ENCODE assay signal across 8 cellular contexts in genomic region chr1:203649551-203650011, GRCh38. TPM values are rescaled to one million over a fixed set of nuclear protein-coding genes. Genes with fewer than 3 reads are reported as not detected.
DNase-seq lines count a peak whose midpoint lies in the region; ATAC-seq, FAIRE-seq and TF ChIP-seq lines count a peak whose summit lies in the region.

No MANE protein-coding gene starts in this region.

- POLR2A ChIA-PET in Caco-2 (lab: Charles Lee) = interaction anchor here (1.1 kb wide), 1 partner anchor 24 kb away, joined by 3 read pairs; no protein-coding TSS in a partner anchor

- BruUV-seq in Caco-2 (replicated peaks; lab: Mats Ljungman, UMichigan) = no TSS peak

- H3K4me2 ChIP-seq in GM23248 (ENCODE audit: unreplicated experiment) = no peak overlapping the region

- H3K9me3 ChIP-seq in Caco-2 = no peaks in the 10 kb centered on the region
- H3K9me3 ChIP-seq in GM23248 (ENCODE audit: low read depth) = no peaks in the 10 kb centered on the region
- H3K9me3 ChIP-seq in tibial artery = no peaks in the 10 kb centered on the region

- H3K79me2 ChIP-seq in GM23248 (ENCODE audit: insufficient read depth) = peaks cover 96% of the 10 kb centered on the region

- H4K20me1 ChIP-seq in GM23248 (ENCODE audit: insufficient read depth) = no peaks in the 10 kb centered on the region

- no peak overlapping the region for H3K9ac ChIP-seq in GM23248

- in situ Hi-C loops in GM23248 (cut with MboI) = no loop called here

- WGBS in GM23248 (ENCODE audit: low coverage in 1 of 2, low lambda C conversion rate in 2 of 2, missing lambda C conversion rate in 2 of 2), 2 experiments = 85 to 86% methylated on average over 7 of the region's 7 CpGs

- H3K27me3 Mint-ChIP-seq in Caco-2 (ENCODE audit: insufficient read depth, unreplicated experiment) = no peaks in the 10 kb centered on the region

- no peak overlapping the region for H2AFZ ChIP-seq in GM23248

- H3K4me3 ChIP-seq in Caco-2 (ENCODE audit: low read depth, low read length) = no peak overlapping the region
- H3K4me3 ChIP-seq in GM23248 = no peak overlapping the region
- H3K4me3 ChIP-seq in tibial artery = no peak overlapping the region

- H3K4me3 Mint-ChIP-seq in Caco-2 (ENCODE audit: unreplicated experiment) = no peak overlapping the region

- TF ChIP-seq CTCF in Caco-2 (IDR thresholded peaks at IDR 0.05; ENCODE audit: insufficient read depth in 1 of 2, low read depth in 1 of 2, low read length in 1 of 2, severe bottlenecking in 1 of 2, unreplicated experiment in 1 of 2) (no peak), foreskin keratinocyte (conservative IDR thresholded peaks at IDR 0.05) (no peak), tibial artery (IDR thresholded peaks at IDR 0.05) (no peak)

- no peaks in the 10 kb centered on the region for H3K27me3 ChIP-seq in Caco-2 (replicated peaks; ENCODE audit: control insufficient read depth, insufficient read depth, low read length)
- no peaks in the 10 kb centered on the region for H3K27me3 ChIP-seq in GM23248 (replicated peaks; ENCODE audit: insufficient read depth)
- H3K27me3 ChIP-seq in foreskin keratinocyte = no peaks in the 10 kb centered on the region
- H3K27me3 ChIP-seq in tibial artery = no peaks in the 10 kb centered on the region

- intact Hi-C loops in Caco-2 (cut with micrococcal nuclease; ENCODE audit: unreplicated experiment) = no loop called here
- intact Hi-C loops in tibial artery (cut with DNase I; ENCODE audit: low total_unique reads) = no loop called here

- ATAC-seq in foreskin keratinocyte = peak; percentile 47

- peak overlapping the region; percentile 33 for H3K27ac Mint-ChIP-seq in Caco-2 (ENCODE audit: unreplicated experiment)

- DNase-seq in Caco-2 = no peak
- DNase-seq in GM23248 = no peak
- DNase-seq in T-helper 2 cell = peak in 3 of 5 experiments; percentile 26 to 70 (median 62)
- peak in 1 of 2 donors; percentile 60 for DNase-seq in foreskin keratinocyte
- no peak for DNase-seq in tibial artery
- DNase-seq in ecto neural progenitor cell (ENCODE audit: low spot score) = no peak
- no peak for DNase-seq in SHP77 (lab: John Stamatoyannopoulos, UW)
- no peak for DNase-seq in HTR-8/SVneo (ENCODE audit: insufficient read length, low spot score)

- H3K9me2 ChIP-seq in GM23248 (ENCODE audit: insufficient read depth) = no peaks in the 10 kb centered on the region

- 0 out of 2 replicates have a peak overlapping the region, but pooled peaks have one; percentile 13 for H3K27ac ChIP-seq in GM23248
- H3K27ac ChIP-seq in foreskin keratinocyte = peak overlapping the region; percentile 96
- peak overlapping the region; percentile 76 to 80 for H3K27ac ChIP-seq in tibial artery

- H3K4me1 Mint-ChIP-seq in Caco-2 (ENCODE audit: low read depth, unreplicated experiment) = peaks cover under 1% of the 10 kb centered on the region

- H3K9me3 Mint-ChIP-seq in Caco-2 (ENCODE audit: unreplicated experiment) = no peaks in the 10 kb centered on the region

- 0 out of 2 replicates have a peak, but pooled peaks cover 3% of the 10 kb centered on the region for H3K4me1 ChIP-seq in Caco-2
- peaks cover 36% of the 10 kb centered on the region for H3K4me1 ChIP-seq in GM23248 (ENCODE audit: insufficient read depth)
- H3K4me1 ChIP-seq in foreskin keratinocyte = peaks cover 46% of the 10 kb centered on the region
- H3K4me1 ChIP-seq in tibial artery = peaks cover 7 to 70% (median 41%) of the 10 kb centered on the region in 4 donors

- no peaks in the 10 kb centered on the region for H3K36me3 Mint-ChIP-seq in Caco-2 (ENCODE audit: insufficient read depth, unreplicated experiment)

- H3K36me3 ChIP-seq in Caco-2 (ENCODE audit: control insufficient read depth, insufficient read depth, low read length) (no peaks in the 10 kb centered on the region), GM23248 (ENCODE audit: low read depth) (0 out of 2 replicates have a peak, but pooled peaks cover 3% of the 10 kb centered on the region), tibial artery (no peaks in the 10 kb centered on the region)

- FAIRE-seq in HTR-8/SVneo (lab: Jason Lieb, UNC) = no peak

- H3F3A ChIP-seq in GM23248 (ENCODE audit: insufficient read depth) = peaks cover 43% of the 10 kb centered on the region

- CTCF ChIA-PET in Caco-2 (lab: Charles Lee) = no interaction called here

RNA-seq across cellular contexts. Expression of gene ATP2B4, which starts 22.9 kb away (rescaled TPM):
- total RNA-seq in Caco-2 (2022) = 13.4 and 14.3 TPM in 2 replicates
- total RNA-seq in GM23248 (2014; rRNA removed; shearing (Covaris generic)) = 82.8 and 86.6 TPM in 2 replicates
- polyA plus RNA-seq in GM23248 (2016; fragmentation: Nextera tagmentation; extraction: Ambion mirVana) = 49.5 and 49.7 TPM in 2 replicates
- 71.9 and 82.3 TPM in 2 replicates for total RNA-seq in foreskin keratinocyte
- polyA plus RNA-seq in foreskin keratinocyte = 21.2 and 22.1 TPM in 2 replicates

Comparison
In these comparisons a context has a peak if more than half of its experiments do, and no peak if none do; other contexts are left out.
1. DNase-seq: peak in T-helper 2 cell (3 of 5); none in Caco-2 (0 of 2), GM23248 (single experiment), tibial artery (0 of 2), ecto neural progenitor cell (single experiment), SHP77 (0 of 2) and HTR-8/SVneo (single experiment).
2. H3K27ac ChIP-seq: peak in every context shown above with its lines; median percentile 96 in foreskin keratinocyte; 78 in tibial artery; 13 in GM23248.